29 cellular contexts compared by ENCODE assay signal in genomic region chr4:41791557-41791956, GRCh38. TPM values are rescaled to one million over a fixed set of nuclear protein-coding genes. Genes with fewer than 3 reads are reported as not detected.
"Had no signal": no experiment of that assay in that cellular context is flagged by ENCODE, and none has a peak within 500 bp of the region (broad histone marks: within the 10 kb centered on the region; RNA-seq: fewer than 3 reads in every experiment).

No MANE protein-coding gene starts in this region.

- H3K36me3 ChIP-seq: adrenal gland, ascending aorta, brain microvascular endothelial cell, lower lobe of right lung, stomach, suprapubic skin, tibial nerve, uterus had no signal

- H3K27me3 ChIP-seq: ascending aorta, brain microvascular endothelial cell, tibial nerve, uterus had no signal

- ATAC-seq: activated T-helper 17 cell treated with anti-CD3 and anti-CD28 coated beads, Interleukin-2, amount 50 U/mL, for 72 hours; left lobe of liver; lower lobe of right lung; sciatic nerve; stimulated activated memory B cell treated with anti-CD40 and anti-IgM and Interleukin-4, amounts not matched to agents 10 μg/mL and 1 μg/mL and 100 μg/mL, for 72 hours had no signal

- H3K27me3 Mint-ChIP-seq: stimulated activated memory B cell treated with anti-CD40 and anti-IgM and Interleukin-4, amounts not matched to agents 10 μg/mL and 1 μg/mL and 100 μg/mL, for 72 hours had no signal

- H3K9me3 ChIP-seq: adrenal gland, ascending aorta, lower lobe of right lung, stomach, suprapubic skin, tibial nerve, uterus had no signal

- DNase-seq: activated T-cell treated with anti-CD3 and anti-CD28 coated beads, Interleukin-2, amount 50 U/mL, for 24 hours; adrenal gland; brain microvascular endothelial cell; caudate nucleus; effector CD4-positive, alpha-beta T cell; erythroblast; foreskin fibroblast; immature natural killer cell; lower lobe of right lung; naive B cell; posterior cingulate gyrus; stimulated activated CD4-positive, alpha-beta T cell treated with anti-CD3 and anti-CD28 coated beads, Interleukin-2, amount 100 ng/mL, for 24 hours; stomach; uterus had no signal

- H3K9me3 Mint-ChIP-seq: activated T-cell treated with anti-CD3 and anti-CD28 coated beads, Interleukin-2, amount 50 U/mL, for 24 hours; dendritic cell treated with granulocyte-macrophage colony-stimulating factor and Interleukin-4, amounts not matched to agents 40 ng/mL and 50 ng/mL, for 4 days; stimulated activated memory B cell treated with anti-CD40 and anti-IgM and Interleukin-4, amounts not matched to agents 10 μg/mL and 1 μg/mL and 100 μg/mL, for 72 hours had no signal

- H3K36me3 Mint-ChIP-seq: activated naive CD8-positive, alpha-beta T cell; immature natural killer cell; naive B cell; stimulated activated memory B cell treated with anti-CD40 and anti-IgM and Interleukin-4, amounts not matched to agents 10 μg/mL and 1 μg/mL and 100 μg/mL, for 72 hours had no signal

- H3K4me1 ChIP-seq: adrenal gland, ascending aorta, lower lobe of right lung, stomach, suprapubic skin, uterus had no signal

- H3K4me1 Mint-ChIP-seq: immature natural killer cell, naive B cell had no signal

- H3K4me3 Mint-ChIP-seq: activated naive CD8-positive, alpha-beta T cell; activated T-cell treated with anti-CD3 and anti-CD28 coated beads, Interleukin-2, amount 50 U/mL, for 24 hours; activated T-helper 17 cell treated with anti-CD3 and anti-CD28 coated beads, Interleukin-2, amount 50 U/mL, for 72 hours; dendritic cell treated with granulocyte-macrophage colony-stimulating factor and Interleukin-4, amounts not matched to agents 40 ng/mL and 50 ng/mL, for 4 days; immature natural killer cell; naive B cell; neural crest cell; stimulated activated memory B cell treated with anti-CD40 and anti-IgM and Interleukin-4, amounts not matched to agents 10 μg/mL and 1 μg/mL and 100 μg/mL, for 72 hours had no signal

- H3K27ac ChIP-seq: adrenal gland, ascending aorta, brain microvascular endothelial cell, lower lobe of right lung, stomach, suprapubic skin, tibial nerve, uterus had no signal

- H3K27ac Mint-ChIP-seq: activated naive CD8-positive, alpha-beta T cell; activated T-cell treated with anti-CD3 and anti-CD28 coated beads, Interleukin-2, amount 50 U/mL, for 24 hours; activated T-helper 17 cell treated with anti-CD3 and anti-CD28 coated beads, Interleukin-2, amount 50 U/mL, for 72 hours; dendritic cell treated with granulocyte-macrophage colony-stimulating factor and Interleukin-4, amounts not matched to agents 40 ng/mL and 50 ng/mL, for 4 days; immature natural killer cell; naive B cell; stimulated activated memory B cell treated with anti-CD40 and anti-IgM and Interleukin-4, amounts not matched to agents 10 μg/mL and 1 μg/mL and 100 μg/mL, for 72 hours had no signal

- H3K4me3 ChIP-seq: adrenal gland, ascending aorta, lower lobe of right lung, stomach, suprapubic skin, tibial nerve, uterus had no signal

RNA-seq across cellular contexts. Expression of gene PHOX2B, which starts 43.0 kb away (rescaled TPM):
- total RNA-seq: activated T-helper 17 cell treated with anti-CD3 and anti-CD28 coated beads, Interleukin-2, amount 50 U/mL, for 72 hours; ascending aorta; fibroblast of lung; glomerular endothelial cell; kidney epithelial cell; left lobe of liver; lower lobe of right lung; mesenteric fat pad; omental fat pad; sciatic nerve; suprapubic skin; tibial nerve; uterus had no signal
- polyA plus RNA-seq: fibroblast of lung, immature natural killer cell had no signal
